In genomic region chr22:37281646-37282384, GRCh38 we compare ENCODE assay signal across 11 cellular contexts. TPM values are rescaled to one million over a fixed set of nuclear protein-coding genes. Genes with fewer than 3 reads are reported as not detected.
DNase-seq lines count a peak whose midpoint lies in the region; ATAC-seq and TF ChIP-seq lines count a peak whose summit lies in the region.
"Had no signal": no experiment of that assay in that cellular context is flagged by ENCODE, and none has a peak within 500 bp of the region (broad histone marks: within the 10 kb centered on the region; RNA-seq: fewer than 3 reads in every experiment).

No MANE protein-coding gene starts in this region.

- peak overlapping the region; percentile 37 for H3K4me2 ChIP-seq in mammary epithelial cell (ENCODE audit: insufficient read depth, low read depth, low read length)
- H3K4me2 ChIP-seq in SU-DHL-6 (ENCODE audit: low read depth, low read length, poor library complexity, severe bottlenecking): peak overlapping the region; percentile 61

- H3K27ac ChIP-seq in mammary epithelial cell (ENCODE audit: insufficient read depth, low read depth, low read length): no peak overlapping the region
- no peak overlapping the region for H3K27ac ChIP-seq in SU-DHL-6 (ENCODE audit: low read depth, low read length)
- peak overlapping the region in 1 of 2 donors; percentile 43 for H3K27ac ChIP-seq in thoracic aorta
- no peak overlapping the region for H3K27ac ChIP-seq in testis

- no peaks in the 10 kb centered on the region for H3K27me3 ChIP-seq in mammary epithelial cell (ENCODE audit: insufficient read depth, low read length)
- no peaks in the 10 kb centered on the region for H3K27me3 ChIP-seq in SU-DHL-6 (ENCODE audit: low read length)
- no peaks in the 10 kb centered on the region for H3K27me3 ChIP-seq in thoracic aorta (replicated peaks; ENCODE audit: insufficient read depth)
- no peaks in the 10 kb centered on the region for H3K27me3 ChIP-seq in testis

- H2AFZ ChIP-seq in mammary epithelial cell (ENCODE audit: low read depth, low read length): peak overlapping the region; percentile 49
- H2AFZ ChIP-seq in SU-DHL-6 (ENCODE audit: low read depth, low read length, severe bottlenecking): no peak overlapping the region

- TF ChIP-seq CTCF in mammary epithelial cell (conservative IDR thresholded peaks at IDR 0.05 in 1 of 2, IDR thresholded peaks at IDR 0.05 in 1 of 2; ENCODE audit: extremely low read depth in 1 of 2, insufficient read depth in 1 of 2, low read depth in 1 of 2, low read length in 2 of 2) (no peak), MCF 10A (IDR thresholded peaks at IDR 0.05; ENCODE audit: unreplicated experiment) (no peak), SU-DHL-6 (IDR thresholded peaks at IDR 0.05; ENCODE audit: insufficient read depth, low read length, poor library complexity, severe bottlenecking) (no peak), thoracic aorta (IDR thresholded peaks at IDR 0.05) (no peak), testis (IDR thresholded peaks at IDR 0.05) (no peak)

- H4K20me1 ChIP-seq in mammary epithelial cell (ENCODE audit: insufficient read depth, low read length) (no peaks in the 10 kb centered on the region), SU-DHL-6 (ENCODE audit: low read depth, low read length) (no peaks in the 10 kb centered on the region)

- dilution Hi-C loops in mammary epithelial cell (cut with HindIII; ENCODE audit: low sequenced_read_pairs): no loop called here

- no peak overlapping the region for H3K4me3 Mint-ChIP-seq in MCF 10A (ENCODE audit: unreplicated experiment)
- H3K4me3 Mint-ChIP-seq: nephron had no signal

- intact Hi-C loops in mammary epithelial cell (cut with micrococcal nuclease) (no loop called here), MCF 10A (cut with micrococcal nuclease) (no loop called here), testis (cut with DNase I; ENCODE audit: low total_unique reads) (no loop called here)

- no peak overlapping the region for H3K4me3 ChIP-seq in mammary epithelial cell (replicated peaks in 1 of 3; ENCODE audit: insufficient read depth in 1 of 3, low read depth in 2 of 3, low read length in 3 of 3)
- H3K4me3 ChIP-seq in SU-DHL-6 (ENCODE audit: insufficient read depth, low read length, poor library complexity, severe bottlenecking): peak overlapping the region; percentile 37
- H3K4me3 ChIP-seq in thoracic aorta: peak overlapping the region; percentile 67
- H3K4me3 ChIP-seq in testis: no peak overlapping the region

- H3K9me2 ChIP-seq in SU-DHL-6 (replicated peaks; ENCODE audit: insufficient read depth, low read length): no peaks in the 10 kb centered on the region

- H3K27ac Mint-ChIP-seq in MCF 10A (ENCODE audit: low read depth, unreplicated experiment): no peak overlapping the region
- H3K27ac Mint-ChIP-seq: nephron had no signal

- H3K9ac ChIP-seq in mammary epithelial cell (ENCODE audit: insufficient read depth, low read length) (no peak overlapping the region), SU-DHL-6 (ENCODE audit: low read length) (peak overlapping the region; percentile 45)

- H3K79me2 ChIP-seq in mammary epithelial cell (ENCODE audit: insufficient read depth, low read length) (no peaks in the 10 kb centered on the region), SU-DHL-6 (ENCODE audit: insufficient read depth, low read length) (no peaks in the 10 kb centered on the region)

- peaks cover 20% of the 10 kb centered on the region for H3K27me3 Mint-ChIP-seq in MCF 10A (ENCODE audit: insufficient read depth, unreplicated experiment)

- H3K36me3 Mint-ChIP-seq in MCF 10A (ENCODE audit: insufficient read depth, unreplicated experiment): peaks cover 4% of the 10 kb centered on the region

- H3F3A ChIP-seq in SU-DHL-6 (ENCODE audit: insufficient read depth): peaks cover 24% of the 10 kb centered on the region

- no peak for DNase-seq in mammary epithelial cell
- DNase-seq in MCF 10A (ENCODE audit: unreplicated experiment): no peak
- DNase-seq in epidermal melanocyte (ENCODE audit: insufficient read length, low spot score): peak; percentile 8
- no peak for DNase-seq in thoracic aorta (ENCODE audit: low spot score)
- no peak for DNase-seq in NCI-H1436 treated with DMSO at 0.1 percent for 48 hours (lab: John Stamatoyannopoulos, UW)
- DNase-seq in testis: no peak
- DNase-seq: NCI-H187 treated with DMSO at 0.1 percent for 48 hours, SHP77 treated with DMSO at 0.1 percent for 48 hours had no signal

- no peak for ATAC-seq in thoracic aorta (ENCODE audit: insufficient number of reproducible peaks, low FRiP score, low read depth)
- ATAC-seq in HG02759 (IDR thresholded peaks at IDR 0.05; ENCODE audit: unreplicated experiment): no peak

- no peak for TF ChIP-seq POLR2A in testis (IDR thresholded peaks at IDR 0.05)

- POLR2A ChIA-PET in MCF 10A (lab: Yijun Ruan, JAX): interaction anchor here (0.9 kb wide), 2 partner anchors 10 to 25 kb away, joined by 3 to 4 read pairs; no protein-coding TSS in a partner anchor

- H3K9me3 Mint-ChIP-seq in MCF 10A (ENCODE audit: unreplicated experiment): no peaks in the 10 kb centered on the region
- H3K9me3 Mint-ChIP-seq: nephron had no signal

- in situ Hi-C loops in mammary epithelial cell (cut with MboI; ENCODE audit: low sequenced_read_pairs in 2 of 2): no loop called here

- H3K9me3 ChIP-seq in mammary epithelial cell (replicated peaks; ENCODE audit: insufficient read depth, low read length): peaks cover 3% of the 10 kb centered on the region
- H3K9me3 ChIP-seq in SU-DHL-6 (ENCODE audit: insufficient read depth, low read length): no peaks in the 10 kb centered on the region
- no peaks in the 10 kb centered on the region for H3K9me3 ChIP-seq in thoracic aorta
- no peaks in the 10 kb centered on the region for H3K9me3 ChIP-seq in testis

- 80% methylated on average over 12 of the region's 12 CpGs for WGBS in mammary epithelial cell (ENCODE audit: low coverage, missing lambda C conversion rate)
- WGBS in testis, 2 donors: 82 to 85% methylated on average over 12 of the region's 12 CpGs

- CTCF ChIA-PET in mammary epithelial cell (lab: Charles Lee; ENCODE audit: low non-redundant PET): no interaction called here
- CTCF ChIA-PET in MCF 10A (lab: Yijun Ruan, JAX): interaction anchor here (0.6 to 1.4 kb wide), 2 partner anchors 9 to 21 kb away, joined by 4 to 6 read pairs; no protein-coding TSS in a partner anchor

- peaks cover 12% of the 10 kb centered on the region for H3K4me1 Mint-ChIP-seq in MCF 10A (ENCODE audit: insufficient read depth, unreplicated experiment)

- H3K4me1 ChIP-seq in mammary epithelial cell (ENCODE audit: insufficient read depth, low read length) (peaks cover 13% of the 10 kb centered on the region), thoracic aorta (ENCODE audit: control insufficient read depth in 1 of 2, low read depth in 2 of 2) (no peaks in the 10 kb centered on the region), testis (no peaks in the 10 kb centered on the region)

- H3K36me3 ChIP-seq in mammary epithelial cell (ENCODE audit: insufficient read depth, low read length): no peaks in the 10 kb centered on the region
- H3K36me3 ChIP-seq in SU-DHL-6 (ENCODE audit: low read length): no peaks in the 10 kb centered on the region
- no peaks in the 10 kb centered on the region for H3K36me3 ChIP-seq in thoracic aorta
- no peaks in the 10 kb centered on the region for H3K36me3 ChIP-seq in testis (ENCODE audit: low read depth, missing control alignments)

- BruUV-seq in mammary epithelial cell (replicated peaks; lab: Mats Ljungman, UMichigan) (no TSS peak), MCF 10A (replicated peaks; lab: Mats Ljungman, UMichigan) (no TSS peak)

RNA-seq across cellular contexts. Expression of gene CYTH4, which starts 0.5 kb away (rescaled TPM):
- total RNA-seq in mammary epithelial cell (1 to 10 TPM in 1 of 2 donors, under 1 TPM in 1; under 0.01 to 1.1 TPM), MCF 10A (2022) (0.22 TPM in 1 of 2 replicates, not detected in the other), thoracic aorta (10 to 100 TPM; 50.8 to 78.0 TPM), testis (1 to 10 TPM; 2.7 to 7.2 TPM)
- polyA plus RNA-seq in mammary epithelial cell (0.48 TPM), testis (ENCODE audit: insufficient read depth, low read depth, low replicate concordance) (6.8 TPM)
- polyA minus RNA-seq in mammary epithelial cell: 4.4 TPM

RNA-seq across cellular contexts. Expression of gene RAC2, which starts 37.7 kb away (rescaled TPM):
- total RNA-seq in mammary epithelial cell (100 to 1,000 TPM in 1 of 2 donors, 10 to 100 TPM in 1; 13.2 to 119 TPM), MCF 10A (2022) (42.4 and 52.6 TPM in 2 replicates), thoracic aorta (10 to 100 TPM; 10.7 to 16.2 TPM), testis (10 to 100 TPM in 1 of 2 donors, 1 to 10 TPM in 1; 1.2 to 10.7 TPM)
- polyA plus RNA-seq in mammary epithelial cell (211 TPM), testis (ENCODE audit: insufficient read depth, low read depth, low replicate concordance) (15.5 TPM)
- 272 TPM for polyA minus RNA-seq in mammary epithelial cell

Comparison
In these comparisons a context has a peak if more than half of its experiments do, and no peak if none do; other contexts are left out.
1. H3K4me3 ChIP-seq: peak in SU-DHL-6 (single experiment) and thoracic aorta (single experiment); none in mammary epithelial cell (0 of 3) and testis (0 of 2).
2. RNA of gene CYTH4, which starts 0.5 kb away (total RNA-seq): 50.8 to 78.0 TPM in thoracic aorta; 2.7 to 7.2 TPM in testis, under 0.01 to 1.1 TPM in mammary epithelial cell and 0.22 TPM in MCF 10A; every median in the first group is over 4 times any median in the second.